ENCODE assay signal across 1 cellular context in genomic region chr10:132294196-132294520, GRCh38.
TF ChIP-seq lines count a peak whose summit lies in the region.

No MANE protein-coding gene starts in this region.

TF ChIP-seq in GM23338, 12 proteins besides CTCF, POLR2A, EP300 and RAD21 (continued from another document):
- no peak for TF ChIP-seq REST (IDR thresholded peaks at IDR 0.05; ENCODE audit: unreplicated experiment)
- no peak for TF ChIP-seq ZNF331 (CRISPR knock-in tag; IDR thresholded peaks at IDR 0.05; ENCODE audit: low read depth)
- TF ChIP-seq EZH2 (IDR thresholded peaks at IDR 0.05; ENCODE audit: low read depth, unreplicated experiment): no peak
- TF ChIP-seq CREB1 (CRISPR knock-in tag; IDR thresholded peaks at IDR 0.05; ENCODE audit: low read depth): no peak
